In genomic region chr1:173859547-173859946, GRCh38 we compare ENCODE assay signal across 2 cellular contexts.
TF ChIP-seq lines count a peak whose summit lies in the region.

No MANE protein-coding gene starts in this region.

TF ChIP-seq in A549, 52 proteins besides CTCF, POLR2A, EP300 and RAD21:
- TF ChIP-seq TP53 (CRISPR knock-in tag; IDR thresholded peaks at IDR 0.05) (peak; percentile 36; the same call in 1 of the 2 replicates), TFCP2L1 (CRISPR knock-in tag; IDR thresholded peaks at IDR 0.05) (0 out of 2 replicates have a peak, but pooled peaks have one; percentile 64), POLR2AphosphoS2 (conservative IDR thresholded peaks at IDR 0.05; ENCODE audit: low read length) (peak; percentile 66), FOSB (CRISPR knock-in tag; IDR thresholded peaks at IDR 0.05) (peak; percentile 73; the same call in 1 of the 2 replicates), ATOH8 (CRISPR knock-in tag; IDR thresholded peaks at IDR 0.05; ENCODE audit: low read depth) (peak; percentile 60; the same call in 1 of the 2 replicates)
TF ChIP-seq in A549: peak in this region for 5; not testable (repeated sequence) for 47.

TF ChIP-seq in endothelial cell of umbilical vein, 7 proteins besides CTCF, POLR2A, EP300 and RAD21:
- peak; percentile 10 for TF ChIP-seq POLR2AphosphoS5 (IDR thresholded peaks at IDR 0.05; ENCODE audit: insufficient read depth, low read depth, low read length)
